Comparison of ENCODE assay signal across 8 cellular contexts in the genomic region with DNA sequence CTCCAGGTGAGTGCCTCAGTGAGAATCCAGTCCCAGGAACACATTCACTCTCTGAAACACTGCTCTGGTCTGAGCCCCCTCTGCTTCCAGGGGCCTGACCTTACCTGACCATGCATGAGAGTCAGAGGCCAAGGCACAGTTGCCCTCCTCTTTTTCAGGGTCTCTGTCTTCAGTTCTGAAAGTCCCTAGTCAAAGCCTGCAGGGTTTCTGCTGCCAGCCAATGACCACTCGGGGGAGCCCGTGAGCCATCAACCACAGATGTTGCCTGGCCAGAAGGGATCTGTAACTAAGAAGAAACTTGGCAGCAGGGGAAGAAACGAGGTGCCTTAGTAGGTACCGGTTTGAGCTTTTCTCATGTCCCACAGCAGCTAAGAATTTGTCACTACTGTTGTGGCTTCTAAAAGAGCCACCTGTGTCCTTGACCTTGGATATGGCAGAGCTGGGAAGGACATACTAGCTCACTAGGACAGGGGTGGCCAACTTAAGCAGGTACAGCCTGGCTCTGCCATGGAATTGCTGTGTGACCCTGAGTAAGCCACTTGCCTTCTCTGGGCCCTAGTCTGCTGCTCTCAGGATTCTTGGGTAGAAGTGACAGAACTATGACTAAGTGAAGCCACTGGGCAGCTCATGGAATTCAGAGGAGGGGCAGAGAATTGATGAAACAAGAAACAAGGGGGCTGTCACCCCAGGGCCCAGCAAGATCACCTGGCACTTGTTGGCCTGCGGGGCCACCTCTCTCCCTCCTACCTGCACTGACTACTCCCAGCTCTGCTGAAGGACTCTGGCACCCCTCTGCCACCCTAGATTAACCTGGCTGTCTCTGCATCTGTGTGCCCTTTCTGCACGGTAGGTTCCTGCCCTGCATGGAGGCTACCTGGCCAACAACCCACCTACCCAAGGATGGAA.
DNase-seq lines count a peak whose midpoint lies in the region; ATAC-seq, FAIRE-seq and TF ChIP-seq lines count a peak whose summit lies in the region.

No MANE protein-coding gene starts in this region.

- no peaks in the 10 kb centered on the region for H3K9me3 ChIP-seq in keratinocyte (ENCODE audit: control insufficient read depth, low read depth, low read length)

- FAIRE-seq in bronchial epithelial cell (lab: Jason Lieb, UNC): no peak
- peak; percentile 72 for FAIRE-seq in keratinocyte (lab: Jason Lieb, UNC)

- TF ChIP-seq CTCF in C4-2B (conservative IDR thresholded peaks at IDR 0.05): peak; percentile 94
- peak; percentile 86 for TF ChIP-seq CTCF in VCaP (conservative IDR thresholded peaks at IDR 0.05)
- peak; percentile 86 for TF ChIP-seq CTCF in bronchial epithelial cell (IDR thresholded peaks at IDR 0.05; ENCODE audit: insufficient read depth, low read length, severe bottlenecking)
- TF ChIP-seq CTCF in keratinocyte (optimal IDR thresholded peaks at IDR 0.05 in 1 of 3, IDR thresholded peaks at IDR 0.05 in 1 of 3, conservative IDR thresholded peaks at IDR 0.05 in 1 of 3; ENCODE audit: extremely low read depth in 1 of 3, insufficient read depth in 2 of 3, low read length in 3 of 3): peak; percentile 81 to 94 (median 88)

- no peaks in the 10 kb centered on the region for H3K79me2 ChIP-seq in keratinocyte (ENCODE audit: control insufficient read depth, insufficient read depth, low read length)

- no peaks in the 10 kb centered on the region for H4K20me1 ChIP-seq in keratinocyte (ENCODE audit: control insufficient read depth, extremely low read depth, insufficient read depth, low read length)

- no peak overlapping the region for H3K9ac ChIP-seq in keratinocyte (ENCODE audit: control insufficient read depth, extremely low read depth, insufficient read depth, low read length)

- no peaks in the 10 kb centered on the region for H3K9me1 ChIP-seq in keratinocyte (ENCODE audit: control insufficient read depth, extremely low read depth, insufficient read depth, low read length)

- no peak overlapping the region for H3K4me2 ChIP-seq in keratinocyte (ENCODE audit: control insufficient read depth, extremely low read depth, insufficient read depth, low read depth, low read length)

- no peaks in the 10 kb centered on the region for H3K4me1 ChIP-seq in keratinocyte (ENCODE audit: control insufficient read depth, extremely low read depth, insufficient read depth, low read length)

- H3K36me3 ChIP-seq in bronchial epithelial cell (ENCODE audit: control insufficient read depth, insufficient read depth, low read length): no peaks in the 10 kb centered on the region
- no peaks in the 10 kb centered on the region for H3K36me3 ChIP-seq in keratinocyte (ENCODE audit: control insufficient read depth in 2 of 2, extremely low read depth in 1 of 2, insufficient read depth in 2 of 2, low read length in 2 of 2)

- no peak overlapping the region for H2AFZ ChIP-seq in keratinocyte (ENCODE audit: control insufficient read depth, low read length)

- ATAC-seq in GM21367 (IDR thresholded peaks at IDR 0.05; ENCODE audit: unreplicated experiment): peak; percentile 55

- H3K27ac ChIP-seq in C4-2B (no peak overlapping the region), VCaP (no peak overlapping the region), keratinocyte (ENCODE audit: control insufficient read depth, insufficient read depth, low read length) (no peak overlapping the region)

- H3K4me3 ChIP-seq in bronchial epithelial cell (ENCODE audit: low read depth, low read length): no peak overlapping the region
- H3K4me3 ChIP-seq in keratinocyte (ENCODE audit: control insufficient read depth in 2 of 3, extremely low read depth in 1 of 3, insufficient read depth in 2 of 3, low read depth in 1 of 3, low read length in 3 of 3): no peak overlapping the region

- peaks cover 5% of the 10 kb centered on the region for H3K27me3 ChIP-seq in bronchial epithelial cell (ENCODE audit: control insufficient read depth, insufficient read depth, low read length)
- H3K27me3 ChIP-seq in keratinocyte (ENCODE audit: control insufficient read depth, extremely low read depth, insufficient read depth, low read length): peaks cover 45% of the 10 kb centered on the region

- dilution Hi-C loops in keratinocyte (cut with MboI; ENCODE audit: extremely low pct_ligation_motif_present, low sequenced_read_pairs): no loop called here

- DNase-seq in NCI-H146 (lab: John Stamatoyannopoulos, UW) (peak; percentile 57), bronchial epithelial cell (ENCODE audit: low read depth) (peak; percentile 56), keratinocyte (ENCODE audit: low read depth, low spot score) (no peak), NCI-H2029 treated with DMSO at 0.1 percent for 48 hours (lab: John Stamatoyannopoulos, UW) (no peak)
- peak; percentile 20 to 46 for DNase-seq in stimulated activated CD4-positive, alpha-beta T cell treated with anti-CD3 and anti-CD28 coated beads, Interleukin-1b, Interleukin-23, amount 100 ng/mL, for 1 hour (ENCODE audit: low read depth in 2 of 2)

Comparison
In these comparisons a context has a peak if more than half of its experiments do, and no peak if none do; other contexts are left out.
1. DNase-seq: peak in NCI-H146 (single experiment), bronchial epithelial cell (single experiment) and stimulated activated CD4-positive, alpha-beta T cell treated with anti-CD3 and anti-CD28 coated beads, Interleukin-1b, Interleukin-23, amount 100 ng/mL, for 1 hour (2 of 2); none in keratinocyte (single experiment) and NCI-H2029 treated with DMSO at 0.1 percent for 48 hours (single experiment).
2. Peak in every context shown above with its lines, with median percentiles within 50 percentile points of each other: CTCF ChIP-seq.